Comparison of ENCODE assay signal across 20 cellular contexts in the genomic region with DNA sequence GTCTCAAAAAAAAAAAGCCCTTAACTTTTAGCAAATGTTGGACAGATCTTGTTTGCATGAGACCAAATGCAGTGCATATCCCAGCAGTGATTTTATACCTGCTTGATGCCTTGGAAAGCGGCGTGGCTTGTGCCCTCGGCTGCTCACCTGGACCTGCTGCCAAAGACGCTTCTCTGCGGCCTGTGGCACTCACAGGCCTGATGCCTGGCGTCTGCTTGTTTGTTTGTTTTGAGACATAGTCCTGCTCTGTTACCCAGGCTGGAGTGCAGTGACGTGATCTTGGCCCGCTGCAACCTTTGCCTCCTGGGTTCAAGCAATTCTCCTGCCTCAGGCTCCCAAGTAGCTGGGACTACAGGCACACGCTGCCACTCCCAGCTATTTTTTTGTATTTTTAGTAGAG.
"Had no signal": no experiment of that assay in that cellular context is flagged by ENCODE, and none has a peak within 500 bp of the region (broad histone marks: within the 10 kb centered on the region; RNA-seq: fewer than 3 reads in every experiment).

No MANE protein-coding gene starts in this region.

- H3K27ac ChIP-seq: HL-60, SJCRH30 had no signal

- H3K27me3 ChIP-seq: SJCRH30 had no signal

- ATAC-seq: Panc1, PC-3, SK-N-SH treated with all-trans-retinoic acid at 6 μM for 48 hours had no signal

- DNase-seq: KBM-7, MM.1S, NCI-H1092 treated with DMSO at 0.1 percent for 48 hours, NCI-H1436, NCI-H187, NCI-H2029, NCI-H2081 treated with DMSO at 0.1 percent for 48 hours, NCI-H2171, NCI-H226, NCI-H446, NCI-H510A, NCI-H524 treated with DMSO at 0.1 percent for 48 hours, NCI-H69, NCI-H774, PC-3, SHP77 treated with DMSO at 0.1 percent for 48 hours, SJCRH30 had no signal

- H3K4me3 ChIP-seq: SJCRH30 had no signal

- H3K4me1 ChIP-seq: SJCRH30 had no signal
